In genomic region chr2:57465067-57465466, GRCh38 we compare ENCODE assay signal across 18 cellular contexts.
"Had no signal": no experiment of that assay in that cellular context is flagged by ENCODE, and none has a peak within 500 bp of the region (broad histone marks: within the 10 kb centered on the region; RNA-seq: fewer than 3 reads in every experiment).

No MANE protein-coding gene starts in this region.

- H3K27ac ChIP-seq: esophagus squamous epithelium, gastroesophageal sphincter, skin epidermis, suprapubic skin, thyroid gland, uterus had no signal

- ATAC-seq: gastroesophageal sphincter; left lobe of liver; mucosa of descending colon; naive thymus-derived CD8-positive, alpha-beta T cell; sciatic nerve; stimulated activated naive B cell treated with anti-CD40 and anti-IgM and Interleukin-4, amounts not matched to agents 10 μg/mL and 1 μg/mL and 100 μg/mL, for 72 hours had no signal

- H3K36me3 ChIP-seq: esophagus squamous epithelium, gastroesophageal sphincter, suprapubic skin, thyroid gland, uterus had no signal

- H3K4me3 ChIP-seq: esophagus squamous epithelium, gastroesophageal sphincter, mucosa of descending colon, skin epidermis, suprapubic skin, thyroid gland, uterus had no signal

- H3K9me3 ChIP-seq: esophagus squamous epithelium, gastroesophageal sphincter, mucosa of descending colon, suprapubic skin, thyroid gland, uterus had no signal

- H3K27me3 ChIP-seq: esophagus squamous epithelium, gastroesophageal sphincter, suprapubic skin, thyroid gland, uterus had no signal

- DNase-seq: dermis blood vessel endothelial cell; esophagus squamous epithelium; foreskin fibroblast; glutamatergic neuron; islet precursor cell; mammary epithelial cell; mucosa of descending colon; naive thymus-derived CD8-positive, alpha-beta T cell; stimulated activated CD4-positive, alpha-beta T cell treated with anti-CD3 and anti-CD28 coated beads, Interleukin-2, amount 100 ng/mL, for 24 hours; stimulated activated CD4-positive, alpha-beta T cell treated with anti-CD3 and anti-CD28 coated beads, Interleukin-4, amount 100 ng/mL, for 4 hours; stimulated activated naive B cell treated with anti-CD40 and anti-IgM and Interleukin-4, amounts not matched to agents 10 μg/mL and 1 μg/mL and 100 μg/mL, for 72 hours; thyroid gland; uterus had no signal

- H3K4me1 ChIP-seq: esophagus squamous epithelium, gastroesophageal sphincter, suprapubic skin, uterus had no signal
